21 cellular contexts compared by ENCODE assay signal in genomic region chr11:113637636-113638035, GRCh38.
"Had no signal": no experiment of that assay in that cellular context is flagged by ENCODE, and none has a peak within 500 bp of the region (broad histone marks: within the 10 kb centered on the region; RNA-seq: fewer than 3 reads in every experiment).

No MANE protein-coding gene starts in this region.

- H3K27me3 ChIP-seq: dorsolateral prefrontal cortex, esophagus squamous epithelium, gastroesophageal sphincter, heart right ventricle, left lung had no signal

- ATAC-seq: esophagus mucosa, foreskin keratinocyte, gastroesophageal sphincter, heart right ventricle, left cardiac atrium, left lung, left ventricle myocardium superior, lower lobe of right lung, mucosa of descending colon had no signal

- H3K36me3 ChIP-seq: esophagus squamous epithelium, gastroesophageal sphincter, heart right ventricle, left lung, lower lobe of right lung had no signal

- H3K27ac Mint-ChIP-seq: mesothelial cell of epicardium had no signal

- H3K36me3 Mint-ChIP-seq: mesothelial cell of epicardium, naive B cell had no signal

- H3K4me3 ChIP-seq: coronary artery, dorsolateral prefrontal cortex, esophagus squamous epithelium, gastroesophageal sphincter, heart right ventricle, left lung, lower lobe of right lung, mucosa of descending colon had no signal

- H3K4me1 Mint-ChIP-seq: mesothelial cell of epicardium, naive B cell had no signal

- H3K4me1 ChIP-seq: esophagus squamous epithelium, foreskin keratinocyte, gastroesophageal sphincter, left lung, lower lobe of right lung had no signal

- DNase-seq: dermis blood vessel endothelial cell; dorsolateral prefrontal cortex; effector CD4-positive, alpha-beta T cell; effector memory CD4-positive, alpha-beta T cell; erythroblast; esophagus squamous epithelium; foreskin keratinocyte; heart right ventricle; hippocampal formation; left cardiac atrium; left lung; left ventricle myocardium superior; lower lobe of right lung; mesenchymal stem cell; mucosa of descending colon; naive B cell had no signal

- H3K27ac ChIP-seq: coronary artery, dorsolateral prefrontal cortex, epithelial cell of prostate, esophagus squamous epithelium, foreskin keratinocyte, gastroesophageal sphincter, heart right ventricle, left lung, lower lobe of right lung had no signal

- H3K9me3 ChIP-seq: esophagus squamous epithelium, left lung, lower lobe of right lung had no signal

- H3K4me3 Mint-ChIP-seq: mesothelial cell of epicardium, naive B cell had no signal
